In genomic region chr4:40199179-40199670, GRCh38 we compare ENCODE assay signal across 12 cellular contexts. TPM values are rescaled to one million over a fixed set of nuclear protein-coding genes. Genes with fewer than 3 reads are reported as not detected.
DNase-seq lines count a peak whose midpoint lies in the region; ATAC-seq and TF ChIP-seq lines count a peak whose summit lies in the region.
"Had no signal": no experiment of that assay in that cellular context is flagged by ENCODE, and none has a peak within 500 bp of the region (broad histone marks: within the 10 kb centered on the region; RNA-seq: fewer than 3 reads in every experiment).

No MANE protein-coding gene starts in this region.

- intact Hi-C loops in CD4-positive, alpha-beta T cell (cut with DNase I, micrococcal nuclease), result loop anchor here in 1 of 2 experiments (5.0 kb wide), 1 partner anchor 33 kb away; no protein-coding TSS in a partner anchor
- intact Hi-C loops in activated T-helper 1 cell treated with anti-CD3 and anti-CD28 coated beads, Interleukin-12 subunit alpha, Interleukin-12 subunit beta, Interleukin-2, Interleukin-4 antibody, amounts not matched to agents 30 ng/mL and 10 ng/mL and 1 ng/mL, durations not matched to agents 14 hours and 24 hours and 36 hours (cut with micrococcal nuclease), result loop anchor here (5.0 kb wide), 1 partner anchor 847 kb away; no protein-coding TSS in a partner anchor
- intact Hi-C loops in dorsolateral prefrontal cortex (cut with DNase I), result no loop called here

- H3F3A ChIP-seq in GM23338 (replicated peaks; ENCODE audit: low read depth), result no peaks in the 10 kb centered on the region

- H3K36me3 Mint-ChIP-seq in CD4-positive, alpha-beta T cell (ENCODE audit: low read depth), result peaks cover 79% of the 10 kb centered on the region
- no peaks in the 10 kb centered on the region for H3K36me3 Mint-ChIP-seq in GM23338 (ENCODE audit: low read depth)
- peaks cover 46% of the 10 kb centered on the region for H3K36me3 Mint-ChIP-seq in activated T-helper 1 cell treated with anti-CD3 and anti-CD28 coated beads, Interleukin-12 subunit alpha, Interleukin-12 subunit beta, Interleukin-2, Interleukin-4 antibody, amounts not matched to agents 30 ng/mL and 10 ng/mL and 1 ng/mL, durations not matched to agents 14 hours and 24 hours and 36 hours (ENCODE audit: low read depth)
- H3K36me3 Mint-ChIP-seq in naive thymus-derived CD8-positive, alpha-beta T cell, result peaks cover 34 to 61% (median 49%) of the 10 kb centered on the region in 3 donors

- no peak for TF ChIP-seq CTCF in CD4-positive, alpha-beta T cell (IDR thresholded peaks at IDR 0.05)
- TF ChIP-seq CTCF in GM23338 (conservative IDR thresholded peaks at IDR 0.05; ENCODE audit: low read depth in 2 of 2) (no peak), dorsolateral prefrontal cortex (IDR thresholded peaks at IDR 0.05 in 54 of 56, conservative IDR thresholded peaks at IDR 0.05 in 2 of 56; ENCODE audit: low read depth in 1 of 56, partially characterized antibody in 56 of 56) (no peak)

- H3K4me2 ChIP-seq in GM23338, result no peak overlapping the region; the same call in 1 of the 2 replicates

- H3K4me1 Mint-ChIP-seq in CD4-positive, alpha-beta T cell (ENCODE audit: low read depth), result peaks cover 46% of the 10 kb centered on the region
- peaks cover 56% of the 10 kb centered on the region for H3K4me1 Mint-ChIP-seq in GM23338
- H3K4me1 Mint-ChIP-seq in activated T-helper 1 cell treated with anti-CD3 and anti-CD28 coated beads, Interleukin-12 subunit alpha, Interleukin-12 subunit beta, Interleukin-2, Interleukin-4 antibody, amounts not matched to agents 30 ng/mL and 10 ng/mL and 1 ng/mL, durations not matched to agents 14 hours and 24 hours and 36 hours (ENCODE audit: low read depth), result peaks cover 60% of the 10 kb centered on the region
- peaks cover 32 to 71% (median 55%) of the 10 kb centered on the region in 4 donors for H3K4me1 Mint-ChIP-seq in naive thymus-derived CD8-positive, alpha-beta T cell

- peak overlapping the region; percentile 99 for H3K27ac ChIP-seq in CD4-positive, alpha-beta T cell (ENCODE audit: low read depth, low read length)
- H3K27ac ChIP-seq in GM23338 (ENCODE audit: low read depth) (no peak overlapping the region; the same call in 1 of the 2 replicates), dorsolateral prefrontal cortex (peak overlapping the region in 1 of 59 donors; percentile 67)

- H3K79me2 ChIP-seq in GM23338 (replicated peaks; ENCODE audit: insufficient read depth), result no peaks in the 10 kb centered on the region

- POLR2A ChIA-PET in CD4-positive, alpha-beta T cell (lab: Charles Lee), result interaction anchor here (0.7 to 11.6 kb wide), 18 partner anchors 7 to 741 kb away, joined by 3 to 156 read pairs (median 18); partner anchors contain the start of genes LIAS and RPL9
- POLR2A ChIA-PET in naive thymus-derived CD8-positive, alpha-beta T cell (lab: Charles Lee), result interaction anchor here (0.5 to 8.8 kb wide), 17 partner anchors 8 to 143 kb away, joined by 3 to 244 read pairs (median 32); partner anchors contain the start of gene N4BP2

- no peaks in the 10 kb centered on the region for H3K27me3 Mint-ChIP-seq in CD4-positive, alpha-beta T cell
- peaks cover 1% of the 10 kb centered on the region for H3K27me3 Mint-ChIP-seq in GM23338 (ENCODE audit: insufficient read depth, low read depth, poor library complexity)
- H3K27me3 Mint-ChIP-seq in activated T-helper 1 cell treated with anti-CD3 and anti-CD28 coated beads, Interleukin-12 subunit alpha, Interleukin-12 subunit beta, Interleukin-2, Interleukin-4 antibody, amounts not matched to agents 30 ng/mL and 10 ng/mL and 1 ng/mL, durations not matched to agents 14 hours and 24 hours and 36 hours (ENCODE audit: insufficient read depth), result no peaks in the 10 kb centered on the region
- no peaks in the 10 kb centered on the region for H3K27me3 Mint-ChIP-seq in naive thymus-derived CD8-positive, alpha-beta T cell

- H3K9me2 ChIP-seq in GM23338 (ENCODE audit: insufficient read depth), result no peaks in the 10 kb centered on the region

- H3K36me3 ChIP-seq in GM23338 (ENCODE audit: insufficient read depth), result no peaks in the 10 kb centered on the region

- no peak overlapping the region for H2AFZ ChIP-seq in GM23338

- H4K20me1 ChIP-seq in GM23338 (replicated peaks; ENCODE audit: insufficient read depth), result no peaks in the 10 kb centered on the region

- no peaks in the 10 kb centered on the region for H3K27me3 ChIP-seq in CD4-positive, alpha-beta T cell (ENCODE audit: control insufficient read depth, insufficient read depth, low read length)
- H3K27me3 ChIP-seq in GM23338 (ENCODE audit: insufficient read depth) (no peaks in the 10 kb centered on the region), dorsolateral prefrontal cortex (peaks cover 0 to 5% (median 0%) of the 10 kb centered on the region in 45 donors)

- H3K27ac Mint-ChIP-seq in CD4-positive, alpha-beta T cell, result peak overlapping the region; percentile 99
- 0 out of 2 replicates have a peak overlapping the region, but pooled peaks have one; percentile 12 for H3K27ac Mint-ChIP-seq in GM23338
- peak overlapping the region; percentile 97 for H3K27ac Mint-ChIP-seq in activated T-helper 1 cell treated with anti-CD3 and anti-CD28 coated beads, Interleukin-12 subunit alpha, Interleukin-12 subunit beta, Interleukin-2, Interleukin-4 antibody, amounts not matched to agents 30 ng/mL and 10 ng/mL and 1 ng/mL, durations not matched to agents 14 hours and 24 hours and 36 hours
- H3K27ac Mint-ChIP-seq in naive thymus-derived CD8-positive, alpha-beta T cell, result peak overlapping the region; percentile 94 to 100 (median 99)

- H3K4me1 ChIP-seq in GM23338 (ENCODE audit: insufficient read depth), result peaks cover 42% of the 10 kb centered on the region

- peak overlapping the region; percentile 100 for H3K4me3 Mint-ChIP-seq in CD4-positive, alpha-beta T cell
- H3K4me3 Mint-ChIP-seq in GM23338, result no peak overlapping the region
- H3K4me3 Mint-ChIP-seq in activated T-helper 1 cell treated with anti-CD3 and anti-CD28 coated beads, Interleukin-12 subunit alpha, Interleukin-12 subunit beta, Interleukin-2, Interleukin-4 antibody, amounts not matched to agents 30 ng/mL and 10 ng/mL and 1 ng/mL, durations not matched to agents 14 hours and 24 hours and 36 hours, result peak overlapping the region; percentile 95
- H3K4me3 Mint-ChIP-seq in naive thymus-derived CD8-positive, alpha-beta T cell, result peak overlapping the region; percentile 94 to 100 (median 98)

- peak in 1 of 10 experiments; percentile 32 for DNase-seq in CD4-positive, alpha-beta T cell
- DNase-seq in GM23338 (ENCODE audit: low spot score), result no peak
- DNase-seq in activated T-helper 1 cell treated with anti-CD3 and anti-CD28 coated beads, Interleukin-12 subunit alpha, Interleukin-12 subunit beta, Interleukin-2, Interleukin-4 antibody, amounts not matched to agents 30 ng/mL and 10 ng/mL and 1 ng/mL, durations not matched to agents 14 hours and 24 hours and 36 hours (ENCODE audit: low spot score), result no peak
- peak in 6 of 10 donors; percentile 53 to 73 (median 60) for DNase-seq in naive thymus-derived CD8-positive, alpha-beta T cell
- DNase-seq in dorsolateral prefrontal cortex, result no peak
- DNase-seq in effector CD4-positive, alpha-beta T cell, result no peak
- no peak for DNase-seq in DMS 273 (lab: John Stamatoyannopoulos, UW; ENCODE audit: unreplicated experiment)
- DNase-seq: Calu3, NCI-H2029 treated with DMSO at 0.1 percent for 48 hours, Right ventricle myocardium superior had no signal

- CTCF ChIA-PET in CD4-positive, alpha-beta T cell (lab: Charles Lee), result interaction anchor here (1.0 to 2.4 kb wide), 5 partner anchors 17 to 126 kb away, joined by 3 to 12 read pairs (median 7); no protein-coding TSS in a partner anchor

- no peaks in the 10 kb centered on the region for H3K9me3 ChIP-seq in CD4-positive, alpha-beta T cell (ENCODE audit: control insufficient read depth, low read length)

- no peaks in the 10 kb centered on the region for H3K9me3 Mint-ChIP-seq in CD4-positive, alpha-beta T cell
- H3K9me3 Mint-ChIP-seq in GM23338, result no peaks in the 10 kb centered on the region
- H3K9me3 Mint-ChIP-seq in activated T-helper 1 cell treated with anti-CD3 and anti-CD28 coated beads, Interleukin-12 subunit alpha, Interleukin-12 subunit beta, Interleukin-2, Interleukin-4 antibody, amounts not matched to agents 30 ng/mL and 10 ng/mL and 1 ng/mL, durations not matched to agents 14 hours and 24 hours and 36 hours, result peaks cover 5% of the 10 kb centered on the region
- peaks cover 0 to 5% (median 0%) of the 10 kb centered on the region in 9 donors for H3K9me3 Mint-ChIP-seq in naive thymus-derived CD8-positive, alpha-beta T cell

- H3K4me3 ChIP-seq in GM23338, result no peak overlapping the region
- H3K4me3 ChIP-seq in dorsolateral prefrontal cortex, result peak overlapping the region in 2 of 59 donors; percentile 6 to 40

- ATAC-seq in CD4-positive, alpha-beta T cell (ENCODE audit: poor library complexity), result peak; percentile 16
- ATAC-seq in GM23338 (no peak), GM18873 (IDR thresholded peaks at IDR 0.05; ENCODE audit: low FRiP score, unreplicated experiment) (no peak)
- peak; percentile 7 to 9 for ATAC-seq in naive thymus-derived CD8-positive, alpha-beta T cell

TF ChIP-seq in GM23338, 12 proteins besides CTCF, POLR2A, EP300 and RAD21 (continues in another document):
- no peak for TF ChIP-seq EZH2phosphoT487 (IDR thresholded peaks at IDR 0.05; ENCODE audit: unreplicated experiment)
- no peak for TF ChIP-seq ZNF331 (CRISPR knock-in tag; IDR thresholded peaks at IDR 0.05; ENCODE audit: low read depth)
- TF ChIP-seq JUNB (IDR thresholded peaks at IDR 0.05; ENCODE audit: unreplicated experiment), result no peak
- no peak for TF ChIP-seq NANOG (IDR thresholded peaks at IDR 0.05; ENCODE audit: borderline replicate concordance)
- no peak for TF ChIP-seq STAT1 (IDR thresholded peaks at IDR 0.05; ENCODE audit: unreplicated experiment)
- TF ChIP-seq ZNF114 (CRISPR knock-in tag; IDR thresholded peaks at IDR 0.05), result no peak

RNA-seq across cellular contexts. Expression of gene RHOH, which starts 2.4 kb away (rescaled TPM):
- total RNA-seq in CD4-positive, alpha-beta T cell, result 100 to 1,000 TPM; 302 to 317 TPM
- total RNA-seq in GM23338 (2014; rRNA removed; shearing (Covaris generic)), result 2.7 and 3.7 TPM in 2 replicates
- 1.8 and 2.2 TPM in 2 replicates for polyA plus RNA-seq in GM23338 (2016; fragmentation: Nextera tagmentation; extraction: Ambion mirVana)
- 105 and 111 TPM in 2 replicates for total RNA-seq in activated T-helper 1 cell treated with anti-CD3 and anti-CD28 coated beads, Interleukin-12 subunit alpha, Interleukin-12 subunit beta, Interleukin-2, Interleukin-4 antibody, amounts not matched to agents 30 ng/mL and 10 ng/mL and 1 ng/mL, durations not matched to agents 14 hours and 24 hours and 36 hours
- 100 to 1,000 TPM; 233 to 249 TPM for total RNA-seq in naive thymus-derived CD8-positive, alpha-beta T cell
- 100 to 1,000 TPM; 328 to 416 (median 383) TPM for polyA plus RNA-seq in naive thymus-derived CD8-positive, alpha-beta T cell
- 1 to 10 TPM in 44 of 120 experiments, under 1 TPM in 44, not detected in 32; 0.10 to 3.0 (median 1.00) TPM for total RNA-seq in dorsolateral prefrontal cortex
- total RNA-seq: Calu3, lung microvascular endothelial cell had no signal

Comparison
In these comparisons a context has a peak if more than half of its experiments do, and no peak if none do; other contexts are left out.
1. ATAC-seq: peak in CD4-positive, alpha-beta T cell (single experiment) and naive thymus-derived CD8-positive, alpha-beta T cell (2 of 2); none in GM23338 (single experiment) and GM18873 (single experiment).
2. DNase-seq: peak in naive thymus-derived CD8-positive, alpha-beta T cell (6 of 10); none in GM23338 (single experiment), activated T-helper 1 cell treated with anti-CD3 and anti-CD28 coated beads, Interleukin-12 subunit alpha, Interleukin-12 subunit beta, Interleukin-2, Interleukin-4 antibody, amounts not matched to agents 30 ng/mL and 10 ng/mL and 1 ng/mL, durations not matched to agents 14 hours and 24 hours and 36 hours (single experiment), dorsolateral prefrontal cortex (0 of 10), effector CD4-positive, alpha-beta T cell (single experiment) and DMS 273 (single experiment).
3. H3K27ac Mint-ChIP-seq: peak in every context shown above with its lines; median percentile 99 in CD4-positive, alpha-beta T cell; 99 in naive thymus-derived CD8-positive, alpha-beta T cell; 97 in activated T-helper 1 cell treated with anti-CD3 and anti-CD28 coated beads, Interleukin-12 subunit alpha, Interleukin-12 subunit beta, Interleukin-2, Interleukin-4 antibody, amounts not matched to agents 30 ng/mL and 10 ng/mL and 1 ng/mL, durations not matched to agents 14 hours and 24 hours and 36 hours; 12 in GM23338.
4. RNA of gene RHOH, which starts 2.4 kb away (total RNA-seq): 302 to 317 TPM in CD4-positive, alpha-beta T cell, 233 to 249 TPM in naive thymus-derived CD8-positive, alpha-beta T cell and 105 to 111 TPM in activated T-helper 1 cell treated with anti-CD3 and anti-CD28 coated beads, Interleukin-12 subunit alpha, Interleukin-12 subunit beta, Interleukin-2, Interleukin-4 antibody, amounts not matched to agents 30 ng/mL and 10 ng/mL and 1 ng/mL, durations not matched to agents 14 hours and 24 hours and 36 hours; 2.7 to 3.7 TPM in GM23338 and 0.10 to 3.0 TPM in dorsolateral prefrontal cortex; every median in the first group is over 10 times any median in the second.